ENCODE assay signal across 1 cellular context in the genomic region with DNA sequence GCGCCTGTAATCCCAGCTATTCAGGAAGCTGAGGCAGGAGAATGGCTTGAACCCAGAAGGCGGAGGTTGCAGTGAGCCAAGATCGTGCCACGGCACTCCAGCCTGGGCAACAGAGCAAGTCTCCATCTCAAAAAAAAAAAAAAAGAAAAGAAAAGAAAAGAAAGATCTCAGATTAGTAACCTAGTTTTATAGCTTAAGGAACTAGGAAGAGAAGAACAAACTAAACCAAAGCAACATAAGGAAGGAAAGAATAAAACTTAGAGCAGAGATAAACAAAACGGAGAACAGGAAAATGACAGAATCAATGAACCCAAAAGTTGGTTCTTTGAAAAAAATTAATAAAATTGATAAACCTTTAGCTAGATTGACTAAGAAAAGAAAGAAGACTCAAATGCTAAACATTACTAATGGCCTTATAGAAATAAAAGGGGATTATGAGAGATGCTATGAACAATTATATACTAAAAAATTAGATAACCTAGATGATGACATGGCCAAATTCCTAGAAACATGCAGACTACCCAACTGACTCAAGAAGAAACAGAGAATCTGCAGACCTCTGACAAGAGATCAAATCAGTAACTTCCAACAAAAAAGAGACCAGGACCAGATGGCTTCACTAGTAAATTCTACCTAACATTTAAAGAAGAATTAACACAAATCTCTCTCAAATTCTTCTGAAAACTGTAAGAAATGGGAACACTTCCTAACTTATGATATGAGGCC.
TF ChIP-seq lines count a peak whose summit lies in the region.

No MANE protein-coding gene starts in this region.

TF ChIP-seq in K562, 482 proteins besides CTCF, POLR2A, EP300 and RAD21 (continued from another document):
- TF ChIP-seq MYC (IDR thresholded peaks at IDR 0.05; ENCODE audit: low read depth, low read length) (no peak), MYC (CRISPR knock-in tag; IDR thresholded peaks at IDR 0.05; ENCODE audit: borderline replicate concordance, low read depth) (no peak), C11orf30 (IDR thresholded peaks at IDR 0.05; ENCODE audit: low read depth) (peak; percentile 51; the same call in 1 of the 2 replicates), ETS2 (tag; IDR thresholded peaks at IDR 0.05; ENCODE audit: borderline replicate concordance, poor library complexity, severe bottlenecking) (no peak), TEAD4 (IDR thresholded peaks at IDR 0.05; ENCODE audit: low read length) (peak; percentile 69; the same call in 1 of the 2 replicates), TEAD4 (CRISPR knock-in tag; IDR thresholded peaks at IDR 0.05; ENCODE audit: borderline replicate concordance) (no peak), NFXL1 (CRISPR knock-in tag; IDR thresholded peaks at IDR 0.05) (no peak), MEIS2 (IDR thresholded peaks at IDR 0.05; ENCODE audit: partially characterized antibody) (no peak), CBFA2T2 (conservative IDR thresholded peaks at IDR 0.05) (peak; percentile 49; the same call in 1 of the 2 replicates), E2F3 (CRISPR knock-in tag; IDR thresholded peaks at IDR 0.05) (no peak), NR2C1 (IDR thresholded peaks at IDR 0.05) (no peak), NR2C1 (tag; IDR thresholded peaks at IDR 0.05) (no peak), SMARCA4 (IDR thresholded peaks at IDR 0.05) (peak; percentile 87), CBFA2T3 (IDR thresholded peaks at IDR 0.05) (peak; percentile 69), ZNF3 (CRISPR knock-in tag; IDR thresholded peaks at IDR 0.05) (no peak), GATA2 (CRISPR knock-in tag; IDR thresholded peaks at IDR 0.05) (no peak), FOSL1 (tag; conservative IDR thresholded peaks at IDR 0.05) (peak; percentile 49; the same call in 1 of the 2 replicates), SLC30A9 (CRISPR knock-in tag; IDR thresholded peaks at IDR 0.05) (no peak), ESRRB (CRISPR knock-in tag; IDR thresholded peaks at IDR 0.05; ENCODE audit: borderline replicate concordance) (no peak), ZNF586 (CRISPR knock-in tag; conservative IDR thresholded peaks at IDR 0.05) (no peak), ILK (tag; IDR thresholded peaks at IDR 0.05; ENCODE audit: borderline replicate concordance, low read depth) (no peak), MED1 (CRISPR knock-in tag; IDR thresholded peaks at IDR 0.05; ENCODE audit: borderline replicate concordance) (no peak)
- TF ChIP-seq, protein P1, sequence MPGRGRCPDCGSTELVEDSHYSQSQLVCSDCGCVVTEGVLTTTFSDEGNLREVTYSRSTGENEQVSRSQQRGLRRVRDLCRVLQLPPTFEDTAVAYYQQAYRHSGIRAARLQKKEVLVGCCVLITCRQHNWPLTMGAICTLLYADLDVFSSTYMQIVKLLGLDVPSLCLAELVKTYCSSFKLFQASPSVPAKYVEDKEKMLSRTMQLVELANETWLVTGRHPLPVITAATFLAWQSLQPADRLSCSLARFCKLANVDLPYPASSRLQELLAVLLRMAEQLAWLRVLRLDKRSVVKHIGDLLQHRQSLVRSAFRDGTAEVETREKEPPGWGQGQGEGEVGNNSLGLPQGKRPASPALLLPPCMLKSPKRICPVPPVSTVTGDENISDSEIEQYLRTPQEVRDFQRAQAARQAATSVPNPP (IDR thresholded peaks at IDR 0.05; ENCODE audit: borderline replicate concordance, insufficient read depth, insufficient read length), result no peak
- TF ChIP-seq, protein P2, sequence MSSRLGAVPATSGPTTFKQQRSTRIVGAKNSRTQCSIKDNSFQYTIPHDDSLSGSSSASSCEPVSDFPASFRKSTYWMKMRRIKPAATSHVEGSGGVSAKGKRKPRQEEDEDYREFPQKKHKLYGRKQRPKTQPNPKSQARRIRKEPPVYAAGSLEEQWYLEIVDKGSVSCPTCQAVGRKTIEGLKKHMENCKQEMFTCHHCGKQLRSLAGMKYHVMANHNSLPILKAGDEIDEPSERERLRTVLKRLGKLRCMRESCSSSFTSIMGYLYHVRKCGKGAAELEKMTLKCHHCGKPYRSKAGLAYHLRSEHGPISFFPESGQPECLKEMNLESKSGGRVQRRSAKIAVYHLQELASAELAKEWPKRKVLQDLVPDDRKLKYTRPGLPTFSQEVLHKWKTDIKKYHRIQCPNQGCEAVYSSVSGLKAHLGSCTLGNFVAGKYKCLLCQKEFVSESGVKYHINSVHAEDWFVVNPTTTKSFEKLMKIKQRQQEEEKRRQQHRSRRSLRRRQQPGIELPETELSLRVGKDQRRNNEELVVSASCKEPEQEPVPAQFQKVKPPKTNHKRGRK (tag; IDR thresholded peaks at IDR 0.05), result peak; percentile 64; the same call in 1 of the 2 replicates
- TF ChIP-seq, protein P3, sequence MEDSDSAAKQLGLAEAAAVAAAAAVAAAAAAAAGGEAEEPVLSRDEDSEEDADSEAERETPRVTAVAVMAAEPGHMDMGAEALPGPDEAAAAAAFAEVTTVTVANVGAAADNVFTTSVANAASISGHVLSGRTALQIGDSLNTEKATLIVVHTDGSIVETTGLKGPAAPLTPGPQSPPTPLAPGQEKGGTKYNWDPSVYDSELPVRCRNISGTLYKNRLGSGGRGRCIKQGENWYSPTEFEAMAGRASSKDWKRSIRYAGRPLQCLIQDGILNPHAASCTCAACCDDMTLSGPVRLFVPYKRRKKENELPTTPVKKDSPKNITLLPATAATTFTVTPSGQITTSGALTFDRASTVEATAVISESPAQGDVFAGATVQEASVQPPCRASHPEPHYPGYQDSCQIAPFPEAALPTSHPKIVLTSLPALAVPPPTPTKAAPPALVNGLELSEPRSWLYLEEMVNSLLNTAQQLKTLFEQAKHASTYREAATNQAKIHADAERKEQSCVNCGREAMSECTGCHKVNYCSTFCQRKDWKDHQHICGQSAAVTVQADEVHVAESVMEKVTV (CRISPR knock-in tag; IDR thresholded peaks at IDR 0.05), result no peak
